ENCODE assay signal across 1 cellular context in genomic region chr17:7329360-7330098, GRCh38.
TF ChIP-seq lines count a peak whose summit lies in the region.

No MANE protein-coding gene starts in this region.

TF ChIP-seq in K562, 482 proteins besides CTCF, POLR2A, EP300 and RAD21 (continued from another document):
- TF ChIP-seq RNF219 (CRISPR knock-in tag; IDR thresholded peaks at IDR 0.05), result no peak
- TF ChIP-seq NKRF (IDR thresholded peaks at IDR 0.05; ENCODE audit: borderline replicate concordance), result no peak; the same call in 1 of the 2 replicates
- no peak; the same call in 1 of the 2 replicates for TF ChIP-seq MITF (IDR thresholded peaks at IDR 0.05)
- TF ChIP-seq THAP12 (CRISPR knock-in tag; IDR thresholded peaks at IDR 0.05), result no peak
- no peak for TF ChIP-seq TAF15 (IDR thresholded peaks at IDR 0.05; ENCODE audit: low read depth, low read length)
- no peak for TF ChIP-seq CBX5 (IDR thresholded peaks at IDR 0.05; ENCODE audit: borderline replicate concordance, low read depth)
- no peak for TF ChIP-seq ZHX1 (conservative IDR thresholded peaks at IDR 0.05; ENCODE audit: low read length)
- TF ChIP-seq TFAM (CRISPR knock-in tag; conservative IDR thresholded peaks at IDR 0.05), result no peak
- TF ChIP-seq NEUROD1 (IDR thresholded peaks at IDR 0.05; ENCODE audit: borderline replicate concordance, low read depth, low read length, partially characterized antibody), result peak; percentile 17
- TF ChIP-seq ZNF76 (CRISPR knock-in tag; IDR thresholded peaks at IDR 0.05; ENCODE audit: borderline replicate concordance), result no peak
- no peak for TF ChIP-seq ATF2 (CRISPR knock-in tag; IDR thresholded peaks at IDR 0.05)
- no peak for TF ChIP-seq FOXP1 (CRISPR knock-in tag; IDR thresholded peaks at IDR 0.05)
- TF ChIP-seq CHD2 (IDR thresholded peaks at IDR 0.05; ENCODE audit: low read depth, low read length), result no peak
